Comparison of ENCODE assay signal across 10 cellular contexts in the genomic region with DNA sequence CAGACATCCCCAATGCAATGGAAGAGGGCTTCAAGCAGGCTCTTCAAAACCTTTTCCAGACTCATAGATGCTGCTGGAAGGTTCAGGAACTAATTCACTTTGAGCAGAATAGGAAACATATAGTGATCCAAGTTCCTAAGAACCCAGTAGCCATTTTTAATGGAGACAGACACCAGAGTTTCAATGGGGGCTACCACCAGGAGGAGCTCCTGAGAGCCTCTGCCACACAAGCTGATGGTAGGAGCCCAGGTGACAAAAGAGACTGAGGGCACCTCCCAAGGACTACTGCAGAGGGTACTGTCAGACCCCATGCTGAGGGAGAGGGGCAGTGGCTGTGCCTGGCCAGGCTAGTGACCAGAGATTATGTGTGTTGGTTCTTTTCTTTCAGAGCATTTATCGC. TPM values are rescaled to one million over a fixed set of nuclear protein-coding genes. Genes with fewer than 3 reads are reported as not detected.
A peak's percentile ranks its signal among the peaks of the same experiment; 100 is the strongest.
DNase-seq lines count a peak whose midpoint lies in the region; ATAC-seq and TF ChIP-seq lines count a peak whose summit lies in the region.
"Had no signal": no experiment of that assay in that cellular context is flagged by ENCODE, and none has a peak within 500 bp of the region (broad histone marks: within the 10 kb centered on the region; RNA-seq: fewer than 3 reads in every experiment).

No MANE protein-coding gene starts in this region.

- CTCF ChIA-PET in activated CD4-positive, alpha-beta memory T cell treated with anti-CD3 and anti-CD28 coated beads, Interleukin-2, amount 10 ng/mL, durations not matched to agents 7 days and 5 days (lab: Charles Lee), result interaction anchor here (0.6 to 7.0 kb wide), 23 partner anchors 9 to 171 kb away, joined by 3 to 126 read pairs (median 4); a partner anchor contains a TSS

- TF ChIP-seq CTCF in BE2C (IDR thresholded peaks at IDR 0.05; ENCODE audit: low read depth, low read length) (peak; percentile 31), HFFc6 (IDR thresholded peaks at IDR 0.05) (peak; percentile 46), testis (IDR thresholded peaks at IDR 0.05) (no peak)

- H3K36me3 Mint-ChIP-seq in HFFc6 (ENCODE audit: low read depth), result no peaks in the 10 kb centered on the region
- H3K36me3 Mint-ChIP-seq in activated CD4-positive, alpha-beta memory T cell treated with anti-CD3 and anti-CD28 coated beads, Interleukin-2, amount 10 ng/mL, durations not matched to agents 7 days and 5 days (ENCODE audit: low read depth), result peaks cover 6% of the 10 kb centered on the region

- H3K9me3 ChIP-seq in BE2C (no peaks in the 10 kb centered on the region), testis (no peaks in the 10 kb centered on the region)

- H3K4me3 ChIP-seq in BE2C (ENCODE audit: low read depth, low read length) (no peak overlapping the region), testis (no peak overlapping the region)
- H3K4me3 ChIP-seq: coronary artery had no signal

- intact Hi-C loops in testis (cut with DNase I; ENCODE audit: low total_unique reads), result no loop called here

- no peaks in the 10 kb centered on the region for H3K27me3 Mint-ChIP-seq in HFFc6 (ENCODE audit: insufficient read depth)
- no peaks in the 10 kb centered on the region for H3K27me3 Mint-ChIP-seq in activated CD4-positive, alpha-beta memory T cell treated with anti-CD3 and anti-CD28 coated beads, Interleukin-2, amount 10 ng/mL, durations not matched to agents 7 days and 5 days

- H3K4me1 ChIP-seq in BE2C (no peaks in the 10 kb centered on the region), testis (no peaks in the 10 kb centered on the region)
- H3K4me1 ChIP-seq: parathyroid adenoma had no signal

- H3K36me3 ChIP-seq in BE2C (no peaks in the 10 kb centered on the region), testis (ENCODE audit: low read depth, missing control alignments) (no peaks in the 10 kb centered on the region)

- no peak overlapping the region for H3K4me3 Mint-ChIP-seq in HFFc6
- no peak overlapping the region for H3K4me3 Mint-ChIP-seq in activated CD4-positive, alpha-beta memory T cell treated with anti-CD3 and anti-CD28 coated beads, Interleukin-2, amount 10 ng/mL, durations not matched to agents 7 days and 5 days

- H3K27ac Mint-ChIP-seq in HFFc6, result no peak overlapping the region
- H3K27ac Mint-ChIP-seq in activated CD4-positive, alpha-beta memory T cell treated with anti-CD3 and anti-CD28 coated beads, Interleukin-2, amount 10 ng/mL, durations not matched to agents 7 days and 5 days, result no peak overlapping the region

- ATAC-seq in HG03565 (IDR thresholded peaks at IDR 0.05; ENCODE audit: unreplicated experiment) (no peak), GM19397 (IDR thresholded peaks at IDR 0.05; ENCODE audit: unreplicated experiment) (no peak)

- WGBS in testis, 2 donors, result 0 to 85% methylated on average over 1 of the region's 1 CpG

- TF ChIP-seq POLR2A in testis (IDR thresholded peaks at IDR 0.05), result no peak

- H3K27me3 ChIP-seq in BE2C (no peaks in the 10 kb centered on the region), testis (no peaks in the 10 kb centered on the region)

- peak; percentile 22 for DNase-seq in BE2C
- no peak for DNase-seq in HFFc6
- peak; percentile 64 for DNase-seq in activated CD4-positive, alpha-beta memory T cell treated with anti-CD3 and anti-CD28 coated beads, Interleukin-2, amount 10 ng/mL, durations not matched to agents 7 days and 5 days
- peak; percentile 54 for DNase-seq in iPS-NIHi7 (ENCODE audit: extremely low spot score)
- DNase-seq in testis, result no peak
- DNase-seq in NOMO-1 treated with dmso at 0.1 percent for 144 hours (lab: John Stamatoyannopoulos, UW; ENCODE audit: unreplicated experiment), result no peak

- H3K4me1 Mint-ChIP-seq in HFFc6 (ENCODE audit: low read depth), result no peaks in the 10 kb centered on the region
- H3K4me1 Mint-ChIP-seq in activated CD4-positive, alpha-beta memory T cell treated with anti-CD3 and anti-CD28 coated beads, Interleukin-2, amount 10 ng/mL, durations not matched to agents 7 days and 5 days, result peaks cover 39% of the 10 kb centered on the region

- H3K9me3 Mint-ChIP-seq in HFFc6, result no peaks in the 10 kb centered on the region
- H3K9me3 Mint-ChIP-seq in activated CD4-positive, alpha-beta memory T cell treated with anti-CD3 and anti-CD28 coated beads, Interleukin-2, amount 10 ng/mL, durations not matched to agents 7 days and 5 days, result no peaks in the 10 kb centered on the region

- H3K27ac ChIP-seq in testis, result no peak overlapping the region
- H3K27ac ChIP-seq: coronary artery, parathyroid adenoma had no signal

- POLR2A ChIA-PET in activated CD4-positive, alpha-beta memory T cell treated with anti-CD3 and anti-CD28 coated beads, Interleukin-2, amount 10 ng/mL, durations not matched to agents 7 days and 5 days (lab: Charles Lee), result interaction anchor here (0.6 to 2.6 kb wide), 4 partner anchors 44 to 218 kb away, joined by 3 to 21 read pairs (median 3); a partner anchor contains a TSS

RNA-seq across cellular contexts. Expression of a gene that starts 45.9 kb away (rescaled TPM):
- polyA plus RNA-seq in BE2C (2012; ENCODE audit: insufficient read depth, insufficient read length, low read depth), result not detected
- total RNA-seq in HFFc6 (2021; fragmentation: NEBNext Ultra II Directional; extraction: Animal tissue kit (Norgen Biotek cat#: 25700)), result not detected
- 10 to 100 TPM; 22.0 to 25.0 TPM for total RNA-seq in activated CD4-positive, alpha-beta memory T cell treated with anti-CD3 and anti-CD28 coated beads, Interleukin-2, amount 10 ng/mL, durations not matched to agents 7 days and 5 days
- total RNA-seq in testis, result not detected
- polyA plus RNA-seq in testis (ENCODE audit: insufficient read depth, low read depth, low replicate concordance), result 0.26 TPM

Comparison
In these comparisons a context has a peak if more than half of its experiments do, and no peak if none do; other contexts are left out.
1. DNase-seq: peak in BE2C (single experiment), activated CD4-positive, alpha-beta memory T cell treated with anti-CD3 and anti-CD28 coated beads, Interleukin-2, amount 10 ng/mL, durations not matched to agents 7 days and 5 days (single experiment) and iPS-NIHi7 (single experiment); none in HFFc6 (single experiment), testis (single experiment) and NOMO-1 treated with dmso at 0.1 percent for 144 hours (single experiment).
2. CTCF ChIP-seq: peak in BE2C (single experiment) and HFFc6 (single experiment); none in testis (0 of 3).
3. RNA of a gene that starts 45.9 kb away (total RNA-seq): 22.0 to 25.0 TPM in activated CD4-positive, alpha-beta memory T cell treated with anti-CD3 and anti-CD28 coated beads, Interleukin-2, amount 10 ng/mL, durations not matched to agents 7 days and 5 days; not detected in HFFc6 and not detected in testis; every median in the first group is over 10 times any median in the second.